15 cellular contexts compared by ENCODE assay signal in the genomic region with DNA sequence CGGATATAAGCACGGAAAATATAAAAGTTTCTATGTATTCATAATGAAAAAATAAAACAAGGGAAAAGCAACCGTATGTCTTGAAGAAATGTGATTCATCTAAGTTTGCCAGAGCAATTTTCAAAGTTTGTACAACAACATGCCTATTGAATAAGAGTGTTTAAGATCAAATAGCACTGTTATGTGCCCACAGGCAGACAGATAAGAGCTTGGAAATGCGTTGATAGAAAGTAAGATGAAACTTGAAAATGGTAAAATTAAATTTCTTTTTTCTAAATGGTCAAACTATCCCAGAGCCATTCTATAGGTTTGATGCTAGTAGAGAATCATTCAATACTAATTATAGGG.
DNase-seq lines count a peak whose midpoint lies in the region; ATAC-seq and TF ChIP-seq lines count a peak whose summit lies in the region.
"Had no signal": no experiment of that assay in that cellular context is flagged by ENCODE, and none has a peak within 500 bp of the region (broad histone marks: within the 10 kb centered on the region; RNA-seq: fewer than 3 reads in every experiment).

No MANE protein-coding gene starts in this region.

- TF ChIP-seq CTCF in SK-N-SH (IDR thresholded peaks at IDR 0.05) (no peak), parathyroid adenoma (IDR thresholded peaks at IDR 0.05) (no peak), tibial nerve (IDR thresholded peaks at IDR 0.05) (no peak)

- no peaks in the 10 kb centered on the region for H3K9me3 ChIP-seq in SK-N-SH
- no peaks in the 10 kb centered on the region for H3K9me3 ChIP-seq in parathyroid adenoma (ENCODE audit: control insufficient read depth, low read length)
- H3K9me3 ChIP-seq in tibial nerve = no peaks in the 10 kb centered on the region
- H3K9me3 ChIP-seq: A549 had no signal

- CTCF ChIA-PET in SK-N-SH (lab: Yijun Ruan, JAX) = interaction anchor here (0.5 to 12.5 kb wide), 75 partner anchors 11 to 504 kb away, joined by 3 to 229 read pairs (median 4); no protein-coding TSS in a partner anchor

- H3K4me1 Mint-ChIP-seq in activated T-helper 17 cell treated with anti-CD3 and anti-CD28 coated beads, Interleukin-2, amount 50 U/mL, for 72 hours = no peaks in the 10 kb centered on the region

- POLR2A ChIA-PET in SK-N-SH (lab: Yijun Ruan, JAX) = interaction anchor here (0.6 to 1.0 kb wide), 4 partner anchors 24 to 347 kb away, joined by 3 to 4 read pairs (median 3); no protein-coding TSS in a partner anchor

- peaks cover 8% of the 10 kb centered on the region for H3K36me3 Mint-ChIP-seq in activated T-helper 17 cell treated with anti-CD3 and anti-CD28 coated beads, Interleukin-2, amount 50 U/mL, for 72 hours (ENCODE audit: low read depth)

- DNase-seq in SK-N-SH = no peak
- no peak for DNase-seq in tibial nerve (ENCODE audit: low spot score in 2 of 2)
- no peak for DNase-seq in LoVo (ENCODE audit: low spot score)
- DNase-seq: AML-193, DND-41 had no signal

- no peaks in the 10 kb centered on the region for H3K36me3 ChIP-seq in SK-N-SH (replicated peaks in 1 of 2; ENCODE audit: control insufficient read depth in 1 of 2, insufficient read depth in 2 of 2, low read length in 1 of 2)
- H3K36me3 ChIP-seq in parathyroid adenoma (ENCODE audit: control insufficient read depth, insufficient read depth, low read length) = no peaks in the 10 kb centered on the region
- H3K36me3 ChIP-seq in tibial nerve = no peaks in the 10 kb centered on the region

- peak overlapping the region in 1 of 2 experiments; percentile 69; a peak in 2 of 4 replicates for H3K27ac ChIP-seq in SK-N-SH (ENCODE audit: low read depth in 2 of 2, low read length in 1 of 2)
- no peak overlapping the region for H3K27ac ChIP-seq in parathyroid adenoma
- peak overlapping the region in 3 of 4 donors; percentile 29 to 87 (median 86) for H3K27ac ChIP-seq in tibial nerve
- H3K27ac ChIP-seq: 22Rv1, C4-2B had no signal

- no peaks in the 10 kb centered on the region for H3K79me2 ChIP-seq in SK-N-SH (ENCODE audit: insufficient read depth)
- H3K79me2 ChIP-seq in parathyroid adenoma = no peaks in the 10 kb centered on the region

- H2AFZ ChIP-seq in SK-N-SH (ENCODE audit: low read depth) (no peak overlapping the region), parathyroid adenoma (no peak overlapping the region)

- H3K4me3 ChIP-seq in SK-N-SH (ENCODE audit: low read depth in 2 of 2, low read length in 1 of 2) (no peak overlapping the region), parathyroid adenoma (ENCODE audit: low read depth, low read length) (peak overlapping the region; percentile 12), tibial nerve (no peak overlapping the region)
- H3K4me3 ChIP-seq: A549, GM12878 had no signal

- ATAC-seq in SK-N-SH treated with all-trans-retinoic acid at 6 μM for 48 hours (no peak), GM21447 (IDR thresholded peaks at IDR 0.05; ENCODE audit: unreplicated experiment) (no peak)
- ATAC-seq in activated T-helper 17 cell treated with anti-CD3 and anti-CD28 coated beads, Interleukin-2, amount 50 U/mL, for 72 hours (replicated peaks) = no peak

- TF ChIP-seq EP300 in SK-N-SH (IDR thresholded peaks at IDR 0.05; ENCODE audit: borderline replicate concordance in 1 of 2, low read depth in 1 of 2, low read length in 1 of 2) (peak in 1 of 2 experiments; percentile 21; a peak in 1 of 4 replicates), tibial nerve (IDR thresholded peaks at IDR 0.05) (no peak)

- no peaks in the 10 kb centered on the region for H3K9me3 Mint-ChIP-seq in activated T-helper 17 cell treated with anti-CD3 and anti-CD28 coated beads, Interleukin-2, amount 50 U/mL, for 72 hours
- H3K9me3 Mint-ChIP-seq: CD4-positive, alpha-beta T cell; H9 had no signal

- H4K20me1 ChIP-seq in SK-N-SH (ENCODE audit: insufficient read depth) = no peaks in the 10 kb centered on the region

- no peaks in the 10 kb centered on the region for H3K27me3 Mint-ChIP-seq in activated T-helper 17 cell treated with anti-CD3 and anti-CD28 coated beads, Interleukin-2, amount 50 U/mL, for 72 hours
- H3K27me3 Mint-ChIP-seq: CD4-positive, alpha-beta T cell had no signal

- peaks cover 7% of the 10 kb centered on the region for H3F3A ChIP-seq in SK-N-SH (replicated peaks; ENCODE audit: insufficient read depth)

- no peak for TF ChIP-seq RAD21 in SK-N-SH (IDR thresholded peaks at IDR 0.05; ENCODE audit: low read length)

- H3K27me3 ChIP-seq in SK-N-SH (ENCODE audit: insufficient read depth) (no peaks in the 10 kb centered on the region), parathyroid adenoma (ENCODE audit: control insufficient read depth, insufficient read depth, low read length) (no peaks in the 10 kb centered on the region), tibial nerve (no peaks in the 10 kb centered on the region)

- 53% methylated on average over 4 of the region's 4 CpGs for WGBS in SK-N-SH (ENCODE audit: low lambda C conversion rate)
- WGBS in tibial nerve, 2 donors = 47 to 50% methylated on average over 4 of the region's 4 CpGs

- peaks cover under 1 to 80% of the 10 kb centered on the region in 2 experiments; a peak in 3 of 4 replicates for H3K4me1 ChIP-seq in SK-N-SH (ENCODE audit: control insufficient read depth in 1 of 2, insufficient read depth in 2 of 2, low read depth in 1 of 2, low read length in 1 of 2)
- H3K4me1 ChIP-seq in parathyroid adenoma = peaks cover 3% of the 10 kb centered on the region
- H3K4me1 ChIP-seq in tibial nerve = peaks cover 0 to 68% (median 17%) of the 10 kb centered on the region in 4 donors

- TF ChIP-seq POLR2A in tibial nerve (IDR thresholded peaks at IDR 0.05) = no peak

- no peak overlapping the region for H3K27ac Mint-ChIP-seq in activated T-helper 17 cell treated with anti-CD3 and anti-CD28 coated beads, Interleukin-2, amount 50 U/mL, for 72 hours
- H3K27ac Mint-ChIP-seq: CD4-positive, alpha-beta T cell; H9 had no signal

- no peak overlapping the region for H3K4me3 Mint-ChIP-seq in activated T-helper 17 cell treated with anti-CD3 and anti-CD28 coated beads, Interleukin-2, amount 50 U/mL, for 72 hours
- H3K4me3 Mint-ChIP-seq: CD4-positive, alpha-beta T cell had no signal

- H3K4me2 ChIP-seq in SK-N-SH (no peak overlapping the region), parathyroid adenoma (ENCODE audit: low read length) (no peak overlapping the region)

- H3K9ac ChIP-seq in SK-N-SH = no peak overlapping the region
- no peak overlapping the region for H3K9ac ChIP-seq in parathyroid adenoma

- no peaks in the 10 kb centered on the region for H3K9me2 ChIP-seq in SK-N-SH

TF ChIP-seq in SK-N-SH, 30 proteins besides CTCF, POLR2A, EP300 and RAD21:
- peak; percentile 37; the same call in 1 of the 2 replicates for TF ChIP-seq GATA2 (CRISPR knock-in tag; IDR thresholded peaks at IDR 0.05)
- TF ChIP-seq, protein P1, sequence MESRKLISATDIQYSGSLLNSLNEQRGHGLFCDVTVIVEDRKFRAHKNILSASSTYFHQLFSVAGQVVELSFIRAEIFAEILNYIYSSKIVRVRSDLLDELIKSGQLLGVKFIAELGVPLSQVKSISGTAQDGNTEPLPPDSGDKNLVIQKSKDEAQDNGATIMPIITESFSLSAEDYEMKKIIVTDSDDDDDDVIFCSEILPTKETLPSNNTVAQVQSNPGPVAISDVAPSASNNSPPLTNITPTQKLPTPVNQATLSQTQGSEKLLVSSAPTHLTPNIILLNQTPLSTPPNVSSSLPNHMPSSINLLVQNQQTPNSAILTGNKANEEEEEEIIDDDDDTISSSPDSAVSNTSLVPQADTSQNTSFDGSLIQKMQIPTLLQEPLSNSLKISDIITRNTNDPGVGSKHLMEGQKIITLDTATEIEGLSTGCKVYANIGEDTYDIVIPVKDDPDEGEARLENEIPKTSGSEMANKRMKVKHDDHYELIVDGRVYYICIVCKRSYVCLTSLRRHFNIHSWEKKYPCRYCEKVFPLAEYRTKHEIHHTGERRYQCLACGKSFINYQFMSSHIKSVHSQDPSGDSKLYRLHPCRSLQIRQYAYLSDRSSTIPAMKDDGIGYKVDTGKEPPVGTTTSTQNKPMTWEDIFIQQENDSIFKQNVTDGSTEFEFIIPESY (IDR thresholded peaks at IDR 0.05; ENCODE audit: borderline replicate concordance, low read depth) = no peak

TF ChIP-seq in SK-N-SH treated with all-trans-retinoic acid at 6 μM for 48 hours, 23 proteins besides CTCF, POLR2A, EP300 and RAD21 (continues in another document):
- TF ChIP-seq ZFP30 (CRISPR knock-in tag; IDR thresholded peaks at IDR 0.05) = no peak
- TF ChIP-seq OSR1 (CRISPR knock-in tag; IDR thresholded peaks at IDR 0.05) = no peak
- no peak for TF ChIP-seq CSDC2 (CRISPR knock-in tag; IDR thresholded peaks at IDR 0.05)
- TF ChIP-seq ESRRG (CRISPR knock-in tag; IDR thresholded peaks at IDR 0.05) = no peak
- no peak for TF ChIP-seq BACH2 (CRISPR knock-in tag; IDR thresholded peaks at IDR 0.05; ENCODE audit: borderline replicate concordance)
- TF ChIP-seq TCF4 (CRISPR knock-in tag; IDR thresholded peaks at IDR 0.05; ENCODE audit: borderline replicate concordance) = no peak
- TF ChIP-seq GLIS3 (CRISPR knock-in tag; IDR thresholded peaks at IDR 0.05) = no peak
- no peak for TF ChIP-seq TSHZ2 (CRISPR knock-in tag; IDR thresholded peaks at IDR 0.05)
- no peak for TF ChIP-seq SNAI2 (CRISPR knock-in tag; IDR thresholded peaks at IDR 0.05)
- no peak for TF ChIP-seq ZC3H10 (CRISPR knock-in tag; IDR thresholded peaks at IDR 0.05)
